ENCODE assay signal across 25 cellular contexts in the genomic region with DNA sequence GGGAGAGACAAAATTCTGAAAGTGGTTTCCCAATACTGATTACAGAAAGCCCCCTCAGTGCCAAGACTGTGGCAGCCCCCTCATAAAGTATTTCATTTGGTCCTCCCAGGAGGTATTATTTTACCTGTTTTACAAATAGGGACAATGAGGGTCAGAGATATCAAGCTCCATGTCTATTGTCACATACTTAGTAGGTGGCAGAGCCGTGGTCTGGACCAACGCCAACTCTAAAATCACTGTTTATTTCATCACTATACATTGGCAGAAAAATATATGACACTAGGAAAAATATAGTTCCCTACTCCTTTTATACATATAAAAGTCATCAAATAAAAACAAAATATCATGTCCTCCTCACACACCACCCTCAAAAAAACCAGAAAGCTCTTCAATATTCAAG.
"Had no signal": no experiment of that assay in that cellular context is flagged by ENCODE, and none has a peak within 500 bp of the region (broad histone marks: within the 10 kb centered on the region; RNA-seq: fewer than 3 reads in every experiment).

No MANE protein-coding gene starts in this region.

- ATAC-seq: gastroesophageal sphincter; left lobe of liver; natural killer cell; psoas muscle; right cardiac atrium; stimulated activated effector memory CD8-positive, alpha-beta T cell treated with anti-CD3 and anti-CD28 coated beads, Interleukin-12 subunit alpha, Interleukin-12 subunit beta, amount 100 ng/mL, for 72 hours had no signal

- DNase-seq: dermis blood vessel endothelial cell; effector memory CD4-positive, alpha-beta T cell; heart left ventricle; kidney; natural killer cell; occipital lobe; ovary; posterior cingulate gyrus; psoas muscle; right cardiac atrium; sigmoid colon; stimulated activated CD4-positive, alpha-beta T cell treated with anti-CD3 and anti-CD28 coated beads, Interleukin-2, amount 100 ng/mL, for 24 hours; stimulated activated CD4-positive, alpha-beta T cell treated with anti-CD3 and anti-CD28 coated beads, Interleukin-4, amount 100 ng/mL, for 24 hours; stimulated activated naive CD4-positive, alpha-beta T cell treated with Interleukin-2 at 50 U/mL for 16 hours; stomach; thyroid gland; trophoblast cell had no signal

- H3K9me3 ChIP-seq: esophagus muscularis mucosa, gastroesophageal sphincter, heart left ventricle, ovary, psoas muscle, sigmoid colon, stomach, thyroid gland, vagina had no signal

- H3K4me1 Mint-ChIP-seq: natural killer cell had no signal

- H3K27ac Mint-ChIP-seq: natural killer cell; stimulated activated effector memory CD8-positive, alpha-beta T cell treated with anti-CD3 and anti-CD28 coated beads, Interleukin-12 subunit alpha, Interleukin-12 subunit beta, amount 100 ng/mL, for 72 hours had no signal

- H2AFZ ChIP-seq: hepatocyte had no signal

- H3K36me3 ChIP-seq: esophagus muscularis mucosa, gastroesophageal sphincter, heart left ventricle, ovary, sigmoid colon, stomach, vagina had no signal

- H3K27me3 ChIP-seq: esophagus muscularis mucosa, gastroesophageal sphincter, heart left ventricle, hepatocyte, ovary, sigmoid colon, stomach, thyroid gland, vagina had no signal

- H3K4me3 ChIP-seq: esophagus muscularis mucosa, gastroesophageal sphincter, heart left ventricle, hepatocyte, ovary, psoas muscle, sigmoid colon, stomach, thyroid gland, vagina had no signal

- H3K79me2 ChIP-seq: hepatocyte had no signal

- H3K4me3 Mint-ChIP-seq: natural killer cell; stimulated activated effector memory CD8-positive, alpha-beta T cell treated with anti-CD3 and anti-CD28 coated beads, Interleukin-12 subunit alpha, Interleukin-12 subunit beta, amount 100 ng/mL, for 72 hours had no signal

- H3K9me3 Mint-ChIP-seq: natural killer cell; stimulated activated effector memory CD8-positive, alpha-beta T cell treated with anti-CD3 and anti-CD28 coated beads, Interleukin-12 subunit alpha, Interleukin-12 subunit beta, amount 100 ng/mL, for 72 hours had no signal

- H3K27ac ChIP-seq: esophagus muscularis mucosa, foreskin keratinocyte, gastroesophageal sphincter, heart left ventricle, hepatocyte, ovary, psoas muscle, sigmoid colon, stomach, vagina had no signal

- FAIRE-seq: endothelial cell of umbilical vein, kidney had no signal

- H3K36me3 Mint-ChIP-seq: natural killer cell; stimulated activated effector memory CD8-positive, alpha-beta T cell treated with anti-CD3 and anti-CD28 coated beads, Interleukin-12 subunit alpha, Interleukin-12 subunit beta, amount 100 ng/mL, for 72 hours had no signal

- H3K4me2 ChIP-seq: hepatocyte had no signal

- H3K4me1 ChIP-seq: esophagus muscularis mucosa, foreskin keratinocyte, gastroesophageal sphincter, psoas muscle, sigmoid colon, stomach, thyroid gland, vagina had no signal
